In the genomic region with DNA sequence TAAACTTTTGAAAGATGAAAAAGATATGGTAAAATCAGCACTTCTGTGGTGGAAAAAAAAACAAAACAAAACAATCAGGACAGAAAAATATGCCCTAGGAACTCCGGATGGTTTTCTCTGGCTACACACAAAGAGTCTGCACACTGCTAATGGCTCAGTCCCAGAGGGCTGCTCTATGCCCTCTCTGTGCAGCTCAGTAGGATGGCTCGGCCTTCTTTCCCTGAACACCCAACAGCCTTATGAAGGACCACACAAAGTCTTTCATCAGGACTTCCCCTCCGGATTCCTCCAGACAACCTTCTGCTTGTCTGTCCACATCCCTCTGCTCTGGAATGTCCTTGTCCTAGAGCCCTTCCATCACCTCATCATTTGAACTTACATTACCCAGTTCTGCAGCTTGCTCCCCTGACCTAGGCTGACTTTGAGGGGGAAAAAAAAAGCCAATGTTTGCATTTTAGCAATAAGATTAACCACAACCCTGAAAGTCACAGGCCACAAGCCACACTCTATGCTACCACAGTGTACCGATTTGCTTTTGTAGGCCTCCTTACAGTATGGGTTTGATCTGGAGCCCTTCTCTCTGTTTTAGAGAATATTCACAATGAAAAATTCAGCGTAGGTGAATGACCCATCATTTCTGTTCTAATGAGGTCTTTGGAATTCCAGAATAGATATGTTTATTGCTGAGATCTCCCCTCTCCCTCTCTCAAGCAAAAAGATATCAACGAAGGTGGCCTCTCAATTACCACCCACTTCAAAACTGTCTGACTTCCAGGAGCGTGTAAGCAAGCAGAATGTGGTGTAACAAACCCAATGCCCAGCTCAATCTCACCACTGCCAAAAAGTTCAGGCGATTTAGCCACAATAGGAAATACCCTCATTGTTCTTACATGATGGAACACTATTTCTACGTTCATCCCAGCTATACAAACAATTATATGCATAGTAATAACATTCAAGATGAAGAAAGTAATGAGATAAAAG, we compare ENCODE assay signal across 9 cellular contexts.
DNase-seq lines count a peak whose midpoint lies in the region; ATAC-seq and TF ChIP-seq lines count a peak whose summit lies in the region.
"Had no signal": no experiment of that assay in that cellular context is flagged by ENCODE, and none has a peak within 500 bp of the region (broad histone marks: within the 10 kb centered on the region; RNA-seq: fewer than 3 reads in every experiment).

No MANE protein-coding gene starts in this region.

- peaks cover 31% of the 10 kb centered on the region for H3K36me3 Mint-ChIP-seq in activated CD8-positive, alpha-beta memory T cell treated with anti-CD3 and anti-CD28 coated beads, Interleukin-2, amount 10 ng/mL, durations not matched to agents 7 days and 5 days
- H3K36me3 Mint-ChIP-seq in progenitor cell of endocrine pancreas (ENCODE audit: insufficient read depth) = peaks cover 4% of the 10 kb centered on the region

- H3K9me2 ChIP-seq in Loucy (replicated peaks; ENCODE audit: low read depth, low read length) = no peaks in the 10 kb centered on the region

- peak overlapping the region; percentile 31 for H3K27ac Mint-ChIP-seq in activated CD8-positive, alpha-beta memory T cell treated with anti-CD3 and anti-CD28 coated beads, Interleukin-2, amount 10 ng/mL, durations not matched to agents 7 days and 5 days
- peak overlapping the region; percentile 15 for H3K27ac Mint-ChIP-seq in progenitor cell of endocrine pancreas

- CTCF ChIA-PET in activated CD8-positive, alpha-beta memory T cell treated with anti-CD3 and anti-CD28 coated beads, Interleukin-2, amount 10 ng/mL, durations not matched to agents 7 days and 5 days (lab: Charles Lee) = interaction anchor here (1.0 kb wide), 1 partner anchor 486 kb away, joined by 3 read pairs; no protein-coding TSS in a partner anchor

- H3K27ac ChIP-seq in heart right ventricle (no peak overlapping the region), testis (no peak overlapping the region)
- H3K27ac ChIP-seq: VCaP had no signal

- no peak for TF ChIP-seq POLR2A in testis (IDR thresholded peaks at IDR 0.05)

- peaks cover 23% of the 10 kb centered on the region for H3K4me1 ChIP-seq in Loucy (ENCODE audit: insufficient read depth, low read length, poor library complexity, severe bottlenecking)
- no peaks in the 10 kb centered on the region for H3K4me1 ChIP-seq in heart right ventricle
- H3K4me1 ChIP-seq in testis = no peaks in the 10 kb centered on the region

- 87% methylated on average over 9 of the region's 9 CpGs for WGBS in heart right ventricle, 2 donors
- WGBS in testis, 2 donors = 87 to 90% methylated on average over 9 of the region's 9 CpGs

- peak overlapping the region; percentile 9 for H3K4me3 ChIP-seq in Loucy (ENCODE audit: low read length, poor library complexity, severe bottlenecking)
- H3K4me3 ChIP-seq in heart right ventricle = no peak overlapping the region
- no peak overlapping the region for H3K4me3 ChIP-seq in testis

- DNase-seq in activated CD8-positive, alpha-beta memory T cell treated with anti-CD3 and anti-CD28 coated beads, Interleukin-2, amount 10 ng/mL, durations not matched to agents 7 days and 5 days = peak; percentile 86
- DNase-seq in activated CD8-positive, alpha-beta memory T cell treated with anti-CD3 and anti-CD28 coated beads, Interleukin-2, amount 50 U/mL, for 4 hours = no peak
- DNase-seq in progenitor cell of endocrine pancreas (ENCODE audit: low spot score, unreplicated experiment) = no peak
- no peak for DNase-seq in heart right ventricle
- DNase-seq in testis = no peak
- no peak for DNase-seq in NAMALWA (ENCODE audit: low spot score)

- peaks cover 3% of the 10 kb centered on the region for H4K20me1 ChIP-seq in Loucy (ENCODE audit: insufficient read depth, low read length, poor library complexity, severe bottlenecking)

- H3K36me3 ChIP-seq in Loucy (ENCODE audit: insufficient read depth, low read length) = 0 out of 2 replicates have a peak, but pooled peaks cover 4% of the 10 kb centered on the region
- H3K36me3 ChIP-seq in heart right ventricle = no peaks in the 10 kb centered on the region
- H3K36me3 ChIP-seq in testis (ENCODE audit: low read depth, missing control alignments) = no peaks in the 10 kb centered on the region

- peak; percentile 83 for ATAC-seq in activated CD8-positive, alpha-beta memory T cell treated with anti-CD3 and anti-CD28 coated beads, Interleukin-2, amount 10 ng/mL, durations not matched to agents 7 days and 5 days
- ATAC-seq in GM21825 (IDR thresholded peaks at IDR 0.05; ENCODE audit: unreplicated experiment) (peak; percentile 79), heart right ventricle (no peak)

- no peak overlapping the region for H2AFZ ChIP-seq in Loucy (ENCODE audit: low read length)

- H3K9me3 ChIP-seq in Loucy (ENCODE audit: insufficient read depth, low read depth, low read length) (peaks cover 18% of the 10 kb centered on the region), heart right ventricle (peaks cover 0 to 24% (median 0%) of the 10 kb centered on the region in 11 donors), testis (no peaks in the 10 kb centered on the region)

- peak overlapping the region; percentile 41 for H3K4me2 ChIP-seq in Loucy (ENCODE audit: low read depth, low read length, poor library complexity, severe bottlenecking)

- H3F3A ChIP-seq in Loucy (ENCODE audit: low read depth) = no peaks in the 10 kb centered on the region

- H3K4me1 Mint-ChIP-seq in activated CD8-positive, alpha-beta memory T cell treated with anti-CD3 and anti-CD28 coated beads, Interleukin-2, amount 10 ng/mL, durations not matched to agents 7 days and 5 days = peaks cover 35% of the 10 kb centered on the region
- H3K4me1 Mint-ChIP-seq in progenitor cell of endocrine pancreas (ENCODE audit: low read depth) = peaks cover 9% of the 10 kb centered on the region

- H3K4me3 Mint-ChIP-seq in activated CD8-positive, alpha-beta memory T cell treated with anti-CD3 and anti-CD28 coated beads, Interleukin-2, amount 10 ng/mL, durations not matched to agents 7 days and 5 days = no peak overlapping the region
- H3K4me3 Mint-ChIP-seq in progenitor cell of endocrine pancreas (ENCODE audit: low read depth) = no peak overlapping the region

- H3K9ac ChIP-seq in Loucy (ENCODE audit: low read depth, low read length, poor library complexity, severe bottlenecking) = no peak overlapping the region

- no peak for TF ChIP-seq CTCF in Loucy (conservative IDR thresholded peaks at IDR 0.05; ENCODE audit: low read length)
- no peak for TF ChIP-seq CTCF in progenitor cell of endocrine pancreas (IDR thresholded peaks at IDR 0.05; ENCODE audit: unreplicated experiment)
- TF ChIP-seq CTCF in heart right ventricle (IDR thresholded peaks at IDR 0.05) = no peak
- no peak for TF ChIP-seq CTCF in testis (IDR thresholded peaks at IDR 0.05)

- intact Hi-C loops in heart right ventricle (cut with DNase I) = no loop called here
- intact Hi-C loops in testis (cut with DNase I; ENCODE audit: low total_unique reads) = no loop called here

- no peaks in the 10 kb centered on the region for H3K27me3 ChIP-seq in Loucy (ENCODE audit: insufficient read depth, low read length, poor library complexity, severe bottlenecking)
- H3K27me3 ChIP-seq in heart right ventricle = no peaks in the 10 kb centered on the region
- no peaks in the 10 kb centered on the region for H3K27me3 ChIP-seq in testis

- H3K79me2 ChIP-seq in Loucy (ENCODE audit: insufficient read depth, low read length) = no peaks in the 10 kb centered on the region

- H3K9me3 Mint-ChIP-seq in activated CD8-positive, alpha-beta memory T cell treated with anti-CD3 and anti-CD28 coated beads, Interleukin-2, amount 10 ng/mL, durations not matched to agents 7 days and 5 days (ENCODE audit: low read depth) = peaks cover 11% of the 10 kb centered on the region
- H3K9me3 Mint-ChIP-seq in progenitor cell of endocrine pancreas (ENCODE audit: low read depth) = peaks cover 18% of the 10 kb centered on the region

- peaks cover 28% of the 10 kb centered on the region for H3K27me3 Mint-ChIP-seq in activated CD8-positive, alpha-beta memory T cell treated with anti-CD3 and anti-CD28 coated beads, Interleukin-2, amount 10 ng/mL, durations not matched to agents 7 days and 5 days
- peaks cover 22% of the 10 kb centered on the region for H3K27me3 Mint-ChIP-seq in progenitor cell of endocrine pancreas

Comparison
In these comparisons a context has a peak if more than half of its experiments do, and no peak if none do; other contexts are left out.
1. ATAC-seq: peak in activated CD8-positive, alpha-beta memory T cell treated with anti-CD3 and anti-CD28 coated beads, Interleukin-2, amount 10 ng/mL, durations not matched to agents 7 days and 5 days (single experiment) and GM21825 (single experiment); none in heart right ventricle (0 of 8).